1 cellular context compared by ENCODE assay signal in the genomic region with DNA sequence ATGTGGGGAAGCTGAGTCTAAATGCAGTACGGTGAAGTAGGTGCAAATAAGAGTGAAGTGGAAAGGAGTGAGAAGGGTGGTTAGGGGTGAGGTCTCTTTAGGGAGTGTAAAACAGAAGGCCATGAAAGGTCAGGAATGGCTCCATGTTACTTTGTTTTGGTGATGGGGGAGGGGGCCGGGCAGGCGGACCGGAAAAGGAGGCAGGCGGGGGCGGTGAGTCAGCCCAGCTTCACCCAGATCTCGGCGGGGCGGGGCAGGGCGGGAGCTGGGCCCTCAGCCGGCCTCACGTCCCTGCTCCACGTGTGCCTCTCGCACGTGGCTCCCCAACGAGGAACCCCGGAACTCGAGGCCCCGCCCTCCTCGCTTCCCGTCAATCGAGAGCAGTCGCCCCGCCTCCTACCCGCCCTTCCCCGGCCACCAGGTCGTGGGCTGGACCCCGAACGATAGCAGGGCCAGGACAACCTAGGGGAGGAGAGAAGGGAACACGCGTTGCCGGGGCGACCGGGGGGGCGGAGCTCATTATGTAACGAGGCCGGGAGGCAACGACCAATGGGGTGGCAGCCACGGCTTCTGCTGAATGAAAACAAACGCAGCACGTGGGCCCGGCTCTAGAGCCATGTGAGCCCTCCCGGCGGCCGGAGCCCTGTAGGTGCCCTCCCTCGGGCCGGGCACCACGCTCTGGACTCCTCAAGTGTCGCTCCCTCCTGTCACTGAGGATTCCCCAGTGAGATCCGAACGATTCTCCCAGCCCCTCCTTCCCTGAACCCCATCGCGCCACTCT.
TF ChIP-seq lines count a peak whose summit lies in the region.

No MANE protein-coding gene starts in this region.

TF ChIP-seq in HepG2, 621 proteins besides CTCF, POLR2A, EP300 and RAD21 (continued from another document and continues in another):
- TF ChIP-seq, protein P1, sequence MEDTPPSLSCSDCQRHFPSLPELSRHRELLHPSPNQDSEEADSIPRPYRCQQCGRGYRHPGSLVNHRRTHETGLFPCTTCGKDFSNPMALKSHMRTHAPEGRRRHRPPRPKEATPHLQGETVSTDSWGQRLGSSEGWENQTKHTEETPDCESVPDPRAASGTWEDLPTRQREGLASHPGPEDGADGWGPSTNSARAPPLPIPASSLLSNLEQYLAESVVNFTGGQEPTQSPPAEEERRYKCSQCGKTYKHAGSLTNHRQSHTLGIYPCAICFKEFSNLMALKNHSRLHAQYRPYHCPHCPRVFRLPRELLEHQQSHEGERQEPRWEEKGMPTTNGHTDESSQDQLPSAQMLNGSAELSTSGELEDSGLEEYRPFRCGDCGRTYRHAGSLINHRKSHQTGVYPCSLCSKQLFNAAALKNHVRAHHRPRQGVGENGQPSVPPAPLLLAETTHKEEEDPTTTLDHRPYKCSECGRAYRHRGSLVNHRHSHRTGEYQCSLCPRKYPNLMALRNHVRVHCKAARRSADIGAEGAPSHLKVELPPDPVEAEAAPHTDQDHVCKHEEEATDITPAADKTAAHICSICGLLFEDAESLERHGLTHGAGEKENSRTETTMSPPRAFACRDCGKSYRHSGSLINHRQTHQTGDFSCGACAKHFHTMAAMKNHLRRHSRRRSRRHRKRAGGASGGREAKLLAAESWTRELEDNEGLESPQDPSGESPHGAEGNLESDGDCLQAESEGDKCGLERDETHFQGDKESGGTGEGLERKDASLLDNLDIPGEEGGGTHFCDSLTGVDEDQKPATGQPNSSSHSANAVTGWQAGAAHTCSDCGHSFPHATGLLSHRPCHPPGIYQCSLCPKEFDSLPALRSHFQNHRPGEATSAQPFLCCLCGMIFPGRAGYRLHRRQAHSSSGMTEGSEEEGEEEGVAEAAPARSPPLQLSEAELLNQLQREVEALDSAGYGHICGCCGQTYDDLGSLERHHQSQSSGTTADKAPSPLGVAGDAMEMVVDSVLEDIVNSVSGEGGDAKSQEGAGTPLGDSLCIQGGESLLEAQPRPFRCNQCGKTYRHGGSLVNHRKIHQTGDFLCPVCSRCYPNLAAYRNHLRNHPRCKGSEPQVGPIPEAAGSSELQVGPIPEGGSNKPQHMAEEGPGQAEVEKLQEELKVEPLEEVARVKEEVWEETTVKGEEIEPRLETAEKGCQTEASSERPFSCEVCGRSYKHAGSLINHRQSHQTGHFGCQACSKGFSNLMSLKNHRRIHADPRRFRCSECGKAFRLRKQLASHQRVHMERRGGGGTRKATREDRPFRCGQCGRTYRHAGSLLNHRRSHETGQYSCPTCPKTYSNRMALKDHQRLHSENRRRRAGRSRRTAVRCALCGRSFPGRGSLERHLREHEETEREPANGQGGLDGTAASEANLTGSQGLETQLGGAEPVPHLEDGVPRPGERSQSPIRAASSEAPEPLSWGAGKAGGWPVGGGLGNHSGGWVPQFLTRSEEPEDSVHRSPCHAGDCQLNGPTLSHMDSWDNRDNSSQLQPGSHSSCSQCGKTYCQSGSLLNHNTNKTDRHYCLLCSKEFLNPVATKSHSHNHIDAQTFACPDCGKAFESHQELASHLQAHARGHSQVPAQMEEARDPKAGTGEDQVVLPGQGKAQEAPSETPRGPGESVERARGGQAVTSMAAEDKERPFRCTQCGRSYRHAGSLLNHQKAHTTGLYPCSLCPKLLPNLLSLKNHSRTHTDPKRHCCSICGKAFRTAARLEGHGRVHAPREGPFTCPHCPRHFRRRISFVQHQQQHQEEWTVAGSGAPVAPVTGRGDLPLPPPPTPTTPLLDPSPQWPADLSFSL (CRISPR knock-in tag; IDR thresholded peaks at IDR 0.05) = no peak
- TF ChIP-seq, protein P2, sequence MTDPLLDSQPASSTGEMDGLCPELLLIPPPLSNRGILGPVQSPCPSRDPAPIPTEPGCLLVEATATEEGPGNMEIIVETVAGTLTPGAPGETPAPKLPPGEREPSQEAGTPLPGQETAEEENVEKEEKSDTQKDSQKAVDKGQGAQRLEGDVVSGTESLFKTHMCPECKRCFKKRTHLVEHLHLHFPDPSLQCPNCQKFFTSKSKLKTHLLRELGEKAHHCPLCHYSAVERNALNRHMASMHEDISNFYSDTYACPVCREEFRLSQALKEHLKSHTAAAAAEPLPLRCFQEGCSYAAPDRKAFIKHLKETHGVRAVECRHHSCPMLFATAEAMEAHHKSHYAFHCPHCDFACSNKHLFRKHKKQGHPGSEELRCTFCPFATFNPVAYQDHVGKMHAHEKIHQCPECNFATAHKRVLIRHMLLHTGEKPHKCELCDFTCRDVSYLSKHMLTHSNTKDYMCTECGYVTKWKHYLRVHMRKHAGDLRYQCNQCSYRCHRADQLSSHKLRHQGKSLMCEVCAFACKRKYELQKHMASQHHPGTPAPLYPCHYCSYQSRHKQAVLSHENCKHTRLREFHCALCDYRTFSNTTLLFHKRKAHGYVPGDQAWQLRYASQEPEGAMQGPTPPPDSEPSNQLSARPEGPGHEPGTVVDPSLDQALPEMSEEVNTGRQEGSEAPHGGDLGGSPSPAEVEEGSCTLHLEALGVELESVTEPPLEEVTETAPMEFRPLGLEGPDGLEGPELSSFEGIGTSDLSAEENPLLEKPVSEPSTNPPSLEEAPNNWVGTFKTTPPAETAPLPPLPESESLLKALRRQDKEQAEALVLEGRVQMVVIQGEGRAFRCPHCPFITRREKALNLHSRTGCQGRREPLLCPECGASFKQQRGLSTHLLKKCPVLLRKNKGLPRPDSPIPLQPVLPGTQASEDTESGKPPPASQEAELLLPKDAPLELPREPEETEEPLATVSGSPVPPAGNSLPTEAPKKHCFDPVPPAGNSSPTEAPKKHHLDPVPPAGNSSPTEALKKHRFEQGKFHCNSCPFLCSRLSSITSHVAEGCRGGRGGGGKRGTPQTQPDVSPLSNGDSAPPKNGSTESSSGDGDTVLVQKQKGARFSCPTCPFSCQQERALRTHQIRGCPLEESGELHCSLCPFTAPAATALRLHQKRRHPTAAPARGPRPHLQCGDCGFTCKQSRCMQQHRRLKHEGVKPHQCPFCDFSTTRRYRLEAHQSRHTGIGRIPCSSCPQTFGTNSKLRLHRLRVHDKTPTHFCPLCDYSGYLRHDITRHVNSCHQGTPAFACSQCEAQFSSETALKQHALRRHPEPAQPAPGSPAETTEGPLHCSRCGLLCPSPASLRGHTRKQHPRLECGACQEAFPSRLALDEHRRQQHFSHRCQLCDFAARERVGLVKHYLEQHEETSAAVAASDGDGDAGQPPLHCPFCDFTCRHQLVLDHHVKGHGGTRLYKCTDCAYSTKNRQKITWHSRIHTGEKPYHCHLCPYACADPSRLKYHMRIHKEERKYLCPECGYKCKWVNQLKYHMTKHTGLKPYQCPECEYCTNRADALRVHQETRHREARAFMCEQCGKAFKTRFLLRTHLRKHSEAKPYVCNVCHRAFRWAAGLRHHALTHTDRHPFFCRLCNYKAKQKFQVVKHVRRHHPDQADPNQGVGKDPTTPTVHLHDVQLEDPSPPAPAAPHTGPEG (CRISPR knock-in tag; IDR thresholded peaks at IDR 0.05) = peak; percentile 62; the same call in 1 of the 2 replicates
- no peak for TF ChIP-seq FOXP1 (IDR thresholded peaks at IDR 0.05)
- TF ChIP-seq FOXP1 (CRISPR knock-in tag; IDR thresholded peaks at IDR 0.05) = peak; percentile 79
- TF ChIP-seq ZNF382 (CRISPR knock-in tag; IDR thresholded peaks at IDR 0.05; ENCODE audit: borderline replicate concordance) = no peak
- peak; percentile 75 for TF ChIP-seq DR1 (CRISPR knock-in tag; IDR thresholded peaks at IDR 0.05)
- TF ChIP-seq ZNF768 (CRISPR knock-in tag; IDR thresholded peaks at IDR 0.05) = peak; percentile 57
- TF ChIP-seq, protein P3, sequence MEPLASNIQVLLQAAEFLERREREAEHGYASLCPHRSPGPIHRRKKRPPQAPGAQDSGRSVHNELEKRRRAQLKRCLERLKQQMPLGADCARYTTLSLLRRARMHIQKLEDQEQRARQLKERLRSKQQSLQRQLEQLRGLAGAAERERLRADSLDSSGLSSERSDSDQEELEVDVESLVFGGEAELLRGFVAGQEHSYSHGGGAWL (CRISPR knock-in tag; IDR thresholded peaks at IDR 0.05) = peak; percentile 100
- TF ChIP-seq, protein P4, sequence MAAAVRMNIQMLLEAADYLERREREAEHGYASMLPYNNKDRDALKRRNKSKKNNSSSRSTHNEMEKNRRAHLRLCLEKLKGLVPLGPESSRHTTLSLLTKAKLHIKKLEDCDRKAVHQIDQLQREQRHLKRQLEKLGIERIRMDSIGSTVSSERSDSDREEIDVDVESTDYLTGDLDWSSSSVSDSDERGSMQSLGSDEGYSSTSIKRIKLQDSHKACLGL (CRISPR knock-in tag; IDR thresholded peaks at IDR 0.05) = peak; percentile 98
- peak; percentile 98; the same call in 1 of the 2 replicates for TF ChIP-seq ZNF614 (CRISPR knock-in tag; IDR thresholded peaks at IDR 0.05; ENCODE audit: borderline replicate concordance)
- peak; percentile 83 for TF ChIP-seq ZNF550 (CRISPR knock-in tag; IDR thresholded peaks at IDR 0.05; ENCODE audit: borderline replicate concordance)
- peak; percentile 58; the same call in 1 of the 2 replicates for TF ChIP-seq ARHGAP35 (CRISPR knock-in tag; IDR thresholded peaks at IDR 0.05; ENCODE audit: borderline replicate concordance)
- 0 out of 2 replicates have a peak, but pooled peaks have one; percentile 15 for TF ChIP-seq ZC3H4 (CRISPR knock-in tag; IDR thresholded peaks at IDR 0.05; ENCODE audit: borderline replicate concordance)
- TF ChIP-seq MTA3 (CRISPR knock-in tag; IDR thresholded peaks at IDR 0.05) = no peak
- TF ChIP-seq ZNF660 (CRISPR knock-in tag; IDR thresholded peaks at IDR 0.05; ENCODE audit: borderline replicate concordance, low read depth) = peak; percentile 76; the same call in 1 of the 2 replicates
- TF ChIP-seq CENPX (CRISPR knock-in tag; IDR thresholded peaks at IDR 0.05) = no peak
- TF ChIP-seq, protein P5, sequence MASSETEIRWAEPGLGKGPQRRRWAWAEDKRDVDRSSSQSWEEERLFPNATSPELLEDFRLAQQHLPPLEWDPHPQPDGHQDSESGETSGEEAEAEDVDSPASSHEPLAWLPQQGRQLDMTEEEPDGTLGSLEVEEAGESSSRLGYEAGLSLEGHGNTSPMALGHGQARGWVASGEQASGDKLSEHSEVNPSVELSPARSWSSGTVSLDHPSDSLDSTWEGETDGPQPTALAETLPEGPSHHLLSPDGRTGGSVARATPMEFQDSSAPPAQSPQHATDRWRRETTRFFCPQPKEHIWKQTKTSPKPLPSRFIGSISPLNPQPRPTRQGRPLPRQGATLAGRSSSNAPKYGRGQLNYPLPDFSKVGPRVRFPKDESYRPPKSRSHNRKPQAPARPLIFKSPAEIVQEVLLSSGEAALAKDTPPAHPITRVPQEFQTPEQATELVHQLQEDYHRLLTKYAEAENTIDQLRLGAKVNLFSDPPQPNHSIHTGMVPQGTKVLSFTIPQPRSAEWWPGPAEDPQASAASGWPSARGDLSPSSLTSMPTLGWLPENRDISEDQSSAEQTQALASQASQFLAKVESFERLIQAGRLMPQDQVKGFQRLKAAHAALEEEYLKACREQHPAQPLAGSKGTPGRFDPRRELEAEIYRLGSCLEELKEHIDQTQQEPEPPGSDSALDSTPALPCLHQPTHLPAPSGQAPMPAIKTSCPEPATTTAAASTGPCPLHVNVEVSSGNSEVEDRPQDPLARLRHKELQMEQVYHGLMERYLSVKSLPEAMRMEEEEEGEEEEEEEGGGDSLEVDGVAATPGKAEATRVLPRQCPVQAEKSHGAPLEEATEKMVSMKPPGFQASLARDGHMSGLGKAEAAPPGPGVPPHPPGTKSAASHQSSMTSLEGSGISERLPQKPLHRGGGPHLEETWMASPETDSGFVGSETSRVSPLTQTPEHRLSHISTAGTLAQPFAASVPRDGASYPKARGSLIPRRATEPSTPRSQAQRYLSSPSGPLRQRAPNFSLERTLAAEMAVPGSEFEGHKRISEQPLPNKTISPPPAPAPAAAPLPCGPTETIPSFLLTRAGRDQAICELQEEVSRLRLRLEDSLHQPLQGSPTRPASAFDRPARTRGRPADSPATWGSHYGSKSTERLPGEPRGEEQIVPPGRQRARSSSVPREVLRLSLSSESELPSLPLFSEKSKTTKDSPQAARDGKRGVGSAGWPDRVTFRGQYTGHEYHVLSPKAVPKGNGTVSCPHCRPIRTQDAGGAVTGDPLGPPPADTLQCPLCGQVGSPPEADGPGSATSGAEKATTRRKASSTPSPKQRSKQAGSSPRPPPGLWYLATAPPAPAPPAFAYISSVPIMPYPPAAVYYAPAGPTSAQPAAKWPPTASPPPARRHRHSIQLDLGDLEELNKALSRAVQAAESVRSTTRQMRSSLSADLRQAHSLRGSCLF (CRISPR knock-in tag; IDR thresholded peaks at IDR 0.05; ENCODE audit: borderline replicate concordance) = no peak
- TF ChIP-seq, protein P6, sequence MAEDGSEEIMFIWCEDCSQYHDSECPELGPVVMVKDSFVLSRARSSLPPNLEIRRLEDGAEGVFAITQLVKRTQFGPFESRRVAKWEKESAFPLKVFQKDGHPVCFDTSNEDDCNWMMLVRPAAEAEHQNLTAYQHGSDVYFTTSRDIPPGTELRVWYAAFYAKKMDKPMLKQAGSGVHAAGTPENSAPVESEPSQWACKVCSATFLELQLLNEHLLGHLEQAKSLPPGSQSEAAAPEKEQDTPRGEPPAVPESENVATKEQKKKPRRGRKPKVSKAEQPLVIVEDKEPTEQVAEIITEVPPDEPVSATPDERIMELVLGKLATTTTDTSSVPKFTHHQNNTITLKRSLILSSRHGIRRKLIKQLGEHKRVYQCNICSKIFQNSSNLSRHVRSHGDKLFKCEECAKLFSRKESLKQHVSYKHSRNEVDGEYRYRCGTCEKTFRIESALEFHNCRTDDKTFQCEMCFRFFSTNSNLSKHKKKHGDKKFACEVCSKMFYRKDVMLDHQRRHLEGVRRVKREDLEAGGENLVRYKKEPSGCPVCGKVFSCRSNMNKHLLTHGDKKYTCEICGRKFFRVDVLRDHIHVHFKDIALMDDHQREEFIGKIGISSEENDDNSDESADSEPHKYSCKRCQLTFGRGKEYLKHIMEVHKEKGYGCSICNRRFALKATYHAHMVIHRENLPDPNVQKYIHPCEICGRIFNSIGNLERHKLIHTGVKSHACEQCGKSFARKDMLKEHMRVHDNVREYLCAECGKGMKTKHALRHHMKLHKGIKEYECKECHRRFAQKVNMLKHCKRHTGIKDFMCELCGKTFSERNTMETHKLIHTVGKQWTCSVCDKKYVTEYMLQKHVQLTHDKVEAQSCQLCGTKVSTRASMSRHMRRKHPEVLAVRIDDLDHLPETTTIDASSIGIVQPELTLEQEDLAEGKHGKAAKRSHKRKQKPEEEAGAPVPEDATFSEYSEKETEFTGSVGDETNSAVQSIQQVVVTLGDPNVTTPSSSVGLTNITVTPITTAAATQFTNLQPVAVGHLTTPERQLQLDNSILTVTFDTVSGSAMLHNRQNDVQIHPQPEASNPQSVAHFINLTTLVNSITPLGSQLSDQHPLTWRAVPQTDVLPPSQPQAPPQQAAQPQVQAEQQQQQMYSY (CRISPR knock-in tag; IDR thresholded peaks at IDR 0.05) = no peak
- TF ChIP-seq ZNF44 (CRISPR knock-in tag; IDR thresholded peaks at IDR 0.05) = peak; percentile 93
- peak; percentile 99 for TF ChIP-seq ARNT2 (CRISPR knock-in tag; IDR thresholded peaks at IDR 0.05; ENCODE audit: low read depth)
- peak; percentile 95 for TF ChIP-seq NCOA2 (CRISPR knock-in tag; IDR thresholded peaks at IDR 0.05)
- TF ChIP-seq ZNF75D (CRISPR knock-in tag; IDR thresholded peaks at IDR 0.05; ENCODE audit: borderline replicate concordance) = no peak; the same call in 1 of the 2 replicates
- TF ChIP-seq, protein P7, sequence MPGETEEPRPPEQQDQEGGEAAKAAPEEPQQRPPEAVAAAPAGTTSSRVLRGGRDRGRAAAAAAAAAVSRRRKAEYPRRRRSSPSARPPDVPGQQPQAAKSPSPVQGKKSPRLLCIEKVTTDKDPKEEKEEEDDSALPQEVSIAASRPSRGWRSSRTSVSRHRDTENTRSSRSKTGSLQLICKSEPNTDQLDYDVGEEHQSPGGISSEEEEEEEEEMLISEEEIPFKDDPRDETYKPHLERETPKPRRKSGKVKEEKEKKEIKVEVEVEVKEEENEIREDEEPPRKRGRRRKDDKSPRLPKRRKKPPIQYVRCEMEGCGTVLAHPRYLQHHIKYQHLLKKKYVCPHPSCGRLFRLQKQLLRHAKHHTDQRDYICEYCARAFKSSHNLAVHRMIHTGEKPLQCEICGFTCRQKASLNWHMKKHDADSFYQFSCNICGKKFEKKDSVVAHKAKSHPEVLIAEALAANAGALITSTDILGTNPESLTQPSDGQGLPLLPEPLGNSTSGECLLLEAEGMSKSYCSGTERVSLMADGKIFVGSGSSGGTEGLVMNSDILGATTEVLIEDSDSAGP (CRISPR knock-in tag; IDR thresholded peaks at IDR 0.05; ENCODE audit: borderline replicate concordance) = peak; percentile 79
- peak; percentile 96 for TF ChIP-seq ZNF564 (CRISPR knock-in tag; IDR thresholded peaks at IDR 0.05)
- no peak for TF ChIP-seq ZNF17 (CRISPR knock-in tag; IDR thresholded peaks at IDR 0.05)
- TF ChIP-seq TCF7L2 (IDR thresholded peaks at IDR 0.05; ENCODE audit: low read depth, low read length) = no peak
